8 cellular contexts compared by ENCODE assay signal in the genomic region with DNA sequence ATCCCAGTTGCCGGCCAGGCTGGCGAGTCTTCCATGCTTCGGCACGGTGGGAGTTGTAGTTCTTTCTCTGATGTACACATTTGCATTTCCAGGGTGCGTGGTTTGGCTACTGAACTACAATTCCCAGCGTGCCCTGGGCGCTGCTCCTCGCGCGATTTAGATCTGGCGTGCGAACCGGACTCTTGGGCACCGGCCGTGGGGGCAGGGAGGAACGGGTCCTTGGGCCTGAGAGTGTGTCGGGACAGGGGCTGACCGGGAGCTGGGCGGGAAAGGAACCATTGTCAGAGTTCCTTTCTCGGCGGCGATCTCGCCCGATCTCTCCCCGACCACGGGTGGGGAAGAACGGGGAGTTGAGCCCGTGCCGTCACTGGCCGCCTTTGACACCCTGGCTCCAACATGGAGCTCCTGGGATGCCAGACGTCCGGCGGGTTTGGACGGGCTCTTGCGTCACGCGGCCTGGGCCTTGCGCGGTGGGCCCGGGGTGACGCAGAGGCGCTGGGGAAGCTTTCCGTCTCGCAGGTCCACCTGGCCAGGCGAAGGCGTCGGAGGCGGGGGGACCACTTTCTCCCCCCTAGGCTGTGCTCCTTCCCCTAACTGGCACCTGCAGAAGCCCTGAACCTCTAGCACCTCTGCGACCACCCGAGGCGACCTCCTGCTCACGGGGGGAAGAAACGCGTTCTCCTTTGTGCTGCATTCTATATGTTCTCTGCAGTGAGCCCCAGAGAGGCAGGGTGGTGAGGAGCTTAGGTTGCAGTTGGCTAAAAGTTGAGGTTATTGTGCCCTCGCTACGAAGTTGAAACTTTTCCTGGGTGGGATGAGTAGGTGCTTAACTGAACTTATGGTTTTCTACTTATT. TPM values are rescaled to one million over a fixed set of nuclear protein-coding genes. Genes with fewer than 3 reads are reported as not detected.
DNase-seq lines count a peak whose midpoint lies in the region; ATAC-seq lines count a peak whose summit lies in the region.

No MANE protein-coding gene starts in this region.

- no peaks in the 10 kb centered on the region for H3K27me3 Mint-ChIP-seq in natural killer cell treated with Interleukin-12 subunit alpha and Interleukin-12 subunit beta and Interleukin-15 and Interleukin-18, amount 100 ng/mL, for 72 hours

- H3K36me3 ChIP-seq in MG63, result peaks cover 11% of the 10 kb centered on the region

- H3K4me3 ChIP-seq in MG63, result peak overlapping the region; percentile 98

- peaks cover 39 to 47% of the 10 kb centered on the region in 2 donors for H3K4me1 Mint-ChIP-seq in natural killer cell treated with Interleukin-12 subunit alpha and Interleukin-12 subunit beta and Interleukin-15 and Interleukin-18, amount 100 ng/mL, for 72 hours (ENCODE audit: low read depth in 2 of 2)

- peak overlapping the region; percentile 92 for H3K4me3 Mint-ChIP-seq in natural killer cell treated with Interleukin-12 subunit alpha and Interleukin-12 subunit beta and Interleukin-15 and Interleukin-18, amount 100 ng/mL, for 72 hours

- peak; percentile 97 for DNase-seq in ELR (ENCODE audit: low read depth)
- peak; percentile 98 for DNase-seq in HCEC 1CT
- DNase-seq in MG63, result peak; percentile 89
- DNase-seq in SHP77 (lab: John Stamatoyannopoulos, UW), result peak; percentile 89 to 93
- peak; percentile 59 for DNase-seq in activated gamma-delta T cell (lab: John Stamatoyannopoulos, UW)
- DNase-seq in fibroblast of the conjunctiva (ENCODE audit: low read depth), result peak; percentile 95
- DNase-seq in natural killer cell treated with Interleukin-12 subunit alpha and Interleukin-12 subunit beta and Interleukin-15 and Interleukin-18, amount 100 ng/mL, for 72 hours (ENCODE audit: low spot score), result peak; percentile 90
- peak; percentile 76 to 94 (median 86) for DNase-seq in stimulated activated naive CD4-positive, alpha-beta T cell (lab: John Stamatoyannopoulos, UW)

- peak overlapping the region; percentile 98 for H3K27ac Mint-ChIP-seq in natural killer cell treated with Interleukin-12 subunit alpha and Interleukin-12 subunit beta and Interleukin-15 and Interleukin-18, amount 100 ng/mL, for 72 hours

- H3K27me3 ChIP-seq in MG63, result no peaks in the 10 kb centered on the region

- no peaks in the 10 kb centered on the region for H3K9me3 Mint-ChIP-seq in natural killer cell treated with Interleukin-12 subunit alpha and Interleukin-12 subunit beta and Interleukin-15 and Interleukin-18, amount 100 ng/mL, for 72 hours

- ATAC-seq in natural killer cell treated with Interleukin-12 subunit alpha and Interleukin-12 subunit beta and Interleukin-15 and Interleukin-18, amount 100 ng/mL, for 72 hours, result peak; percentile 89

- H3K36me3 Mint-ChIP-seq in natural killer cell treated with Interleukin-12 subunit alpha and Interleukin-12 subunit beta and Interleukin-15 and Interleukin-18, amount 100 ng/mL, for 72 hours, result no peaks in the 10 kb centered on the region

- H3K9me3 ChIP-seq in MG63, result no peaks in the 10 kb centered on the region

RNA-seq across cellular contexts. Expression of a gene that starts 0.8 kb away (rescaled TPM):
- total RNA-seq in MG63 (2014; rRNA removed; shearing (Covaris generic); ENCODE audit: low replicate concordance), result 29.5 and 40.1 TPM in 2 replicates
- total RNA-seq in natural killer cell treated with Interleukin-12 subunit alpha and Interleukin-12 subunit beta and Interleukin-15 and Interleukin-18, amount 100 ng/mL, for 72 hours, result 10 to 100 TPM; 67.2 to 77.4 TPM

RNA-seq across cellular contexts. Expression of a gene that starts 29.8 kb away (rescaled TPM):
- total RNA-seq in MG63 (2014; rRNA removed; shearing (Covaris generic); ENCODE audit: low replicate concordance), result not detected in 2 replicates
- total RNA-seq in natural killer cell treated with Interleukin-12 subunit alpha and Interleukin-12 subunit beta and Interleukin-15 and Interleukin-18, amount 100 ng/mL, for 72 hours, result 1 to 10 TPM; 1.6 to 2.4 TPM

Comparison
In these comparisons a context has a peak if more than half of its experiments do, and no peak if none do; other contexts are left out.
1. Peak in every context shown above with its lines: DNase-seq, ATAC-seq and H3K4me3 ChIP-seq.